In genomic region chr20:4512891-4513550, GRCh38 we compare ENCODE assay signal across 13 cellular contexts.
A peak's percentile ranks its signal among the peaks of the same experiment; 100 is the strongest.
DNase-seq lines count a peak whose midpoint lies in the region; ATAC-seq and TF ChIP-seq lines count a peak whose summit lies in the region.
"Had no signal": no experiment of that assay in that cellular context is flagged by ENCODE, and none has a peak within 500 bp of the region (broad histone marks: within the 10 kb centered on the region; RNA-seq: fewer than 3 reads in every experiment).

No MANE protein-coding gene starts in this region.

- POLR2A ChIA-PET in RWPE1 (lab: Yijun Ruan, JAX; ENCODE audit: low non-redundant PET), result no interaction called here

- in situ Hi-C loops in KBM-7 (cut with MboI; ENCODE audit: low pct_unique_long_range_greater_than_20kb, low sequenced_read_pairs), result no loop called here
- in situ Hi-C loops in transverse colon (cut with MboI; ENCODE audit: low pct_ligation_motif_present in 1 of 4, low pct_unique_long_range_greater_than_20kb in 1 of 4, low sequenced_read_pairs in 3 of 4), result no loop called here

- H3K4me1 ChIP-seq in transverse colon, result no peaks in the 10 kb centered on the region

- H3K9me3 ChIP-seq in transverse colon, result no peaks in the 10 kb centered on the region
- H3K9me3 ChIP-seq: mucosa of descending colon had no signal

- TF ChIP-seq POLR2A in transverse colon (IDR thresholded peaks at IDR 0.05), result no peak

- H3K4me3 ChIP-seq in transverse colon, result no peak overlapping the region
- H3K4me3 ChIP-seq: mucosa of descending colon had no signal

- DNase-seq in GM04504 (ENCODE audit: low read depth) (peak; percentile 69), RWPE1 (ENCODE audit: low spot score) (peak; percentile 88), renal cortical epithelial cell (ENCODE audit: low read depth) (peak; percentile 97), KBM-7 (no peak), OCI-M1 (lab: John Stamatoyannopoulos, UW) (no peak), transverse colon (no peak)
- no peak for DNase-seq in stimulated activated naive CD4-positive, alpha-beta T cell treated with Interleukin-2 at 50 U/mL for 16 hours (lab: John Stamatoyannopoulos, UW)
- DNase-seq: activated CD4-positive, alpha-beta memory T cell treated with anti-CD3 and anti-CD28 coated beads for 36 hours; mucosa of descending colon; NCI-H2081 treated with DMSO at 0.1 percent for 48 hours; stimulated activated naive CD8-positive, alpha-beta T cell treated with anti-CD3 and anti-CD28 coated beads, Interleukin-15, Interleukin-2, amounts not matched to agents 100 U/mL and 50 U/mL, for 24 hours had no signal

- TF ChIP-seq EP300 in transverse colon (IDR thresholded peaks at IDR 0.05; ENCODE audit: low read depth), result no peak

- H3K27me3 ChIP-seq in transverse colon, result no peaks in the 10 kb centered on the region

- no peaks in the 10 kb centered on the region for H3K36me3 ChIP-seq in transverse colon

- ATAC-seq in esophagus mucosa, result peak; percentile 85
- ATAC-seq: mucosa of descending colon; stimulated activated naive CD8-positive, alpha-beta T cell treated with anti-CD3 and anti-CD28 coated beads, Interleukin-15, Interleukin-2, amounts not matched to agents 100 U/mL and 50 U/mL, for 24 hours had no signal

- H3K27ac ChIP-seq in RWPE1 (no peak overlapping the region), transverse colon (no peak overlapping the region)
- H3K27ac ChIP-seq: HL-60 had no signal

- TF ChIP-seq CTCF in RWPE1 (conservative IDR thresholded peaks at IDR 0.05; ENCODE audit: low read depth) (no peak), transverse colon (IDR thresholded peaks at IDR 0.05) (no peak)

- intact Hi-C loops in transverse colon (cut with DNase I; ENCODE audit: low total_unique reads), result no loop called here

- 41 to 43% methylated on average over 3 of the region's 3 CpGs for WGBS in transverse colon (ENCODE audit: low coverage in 1 of 2), 2 donors

- CTCF ChIA-PET in RWPE1 (lab: Yijun Ruan, JAX), result no interaction called here

Comparison
In these comparisons a context has a peak if more than half of its experiments do, and no peak if none do; other contexts are left out.
1. DNase-seq: peak in GM04504 (single experiment), RWPE1 (single experiment) and renal cortical epithelial cell (single experiment); none in KBM-7 (single experiment), stimulated activated naive CD4-positive, alpha-beta T cell treated with Interleukin-2 at 50 U/mL for 16 hours (single experiment), OCI-M1 (single experiment) and transverse colon (single experiment).